In the genomic region with DNA sequence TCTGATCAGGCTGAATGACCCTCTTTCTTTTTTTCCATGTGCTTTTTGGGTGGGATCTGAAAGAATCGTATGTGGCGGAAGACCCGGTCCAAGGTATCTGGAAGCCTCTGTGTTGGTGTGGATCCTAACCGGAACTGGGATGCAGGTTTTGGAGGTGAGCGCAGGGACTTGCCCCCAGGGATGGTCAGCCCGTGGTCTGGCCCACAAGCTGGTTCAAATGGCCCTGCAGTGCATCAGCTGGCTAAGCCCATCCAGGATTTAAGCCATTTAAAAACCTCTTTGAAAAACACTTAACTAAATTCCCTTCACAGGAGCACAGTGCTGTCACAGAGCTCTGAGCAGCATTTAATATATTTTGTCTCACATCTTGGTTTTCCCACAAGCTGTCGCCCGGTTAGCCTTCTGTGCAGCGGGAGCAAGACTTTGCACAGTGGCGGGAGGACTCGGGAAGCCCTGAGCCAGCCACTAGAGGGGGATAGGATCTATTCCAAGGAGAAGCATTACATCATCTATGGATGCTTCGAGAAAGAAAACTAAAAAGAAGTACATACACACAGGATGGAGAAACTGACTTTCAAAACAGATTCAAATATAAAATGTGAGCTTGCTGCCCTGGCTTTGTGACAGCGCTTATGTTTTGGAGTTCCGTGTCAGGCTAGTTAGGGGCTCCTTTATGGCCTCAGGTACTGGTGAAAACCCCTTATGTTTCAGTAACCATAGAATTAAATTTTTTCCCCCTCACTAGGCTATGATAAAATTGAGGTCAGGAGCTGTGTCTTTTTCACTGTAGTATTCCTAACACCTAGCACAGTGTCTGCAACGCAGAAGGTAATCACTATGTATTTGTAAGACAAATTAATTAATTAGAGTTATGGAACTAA, we compare ENCODE assay signal across 8 cellular contexts. TPM values are rescaled to one million over a fixed set of nuclear protein-coding genes. Genes with fewer than 3 reads are reported as not detected.
DNase-seq lines count a peak whose midpoint lies in the region; ATAC-seq, FAIRE-seq and TF ChIP-seq lines count a peak whose summit lies in the region.

No MANE protein-coding gene starts in this region.

- POLR2A ChIA-PET in A549 (lab: Yijun Ruan, JAX), result no interaction called here

- TF ChIP-seq EP300 in A549 (IDR thresholded peaks at IDR 0.05), result no peak

- H3K27ac ChIP-seq in A549, result no peak overlapping the region
- H3K27ac ChIP-seq in SK-N-MC, result no peak overlapping the region
- peak overlapping the region in 2 of 4 donors; percentile 63 to 71 for H3K27ac ChIP-seq in pancreas

- H3K36me3 Mint-ChIP-seq in natural killer cell, result no peaks in the 10 kb centered on the region

- H3K27me3 ChIP-seq in H7 (ENCODE audit: control insufficient read depth, insufficient read depth, low read length), result no peaks in the 10 kb centered on the region; the same call in 1 of the 2 replicates
- H3K27me3 ChIP-seq in pancreas, result no peaks in the 10 kb centered on the region

- H3K4me1 ChIP-seq in A549 (no peaks in the 10 kb centered on the region), pancreas (peaks cover 26 to 51% (median 28%) of the 10 kb centered on the region in 3 donors)

- FAIRE-seq in A549 (lab: Jason Lieb, UNC) (no peak), pancreas (lab: Jason Lieb, UNC) (no peak)

- ATAC-seq in A549, result peak; percentile 68 to 77; a peak in 4 of 6 replicates
- peak; percentile 22 to 71 (median 45) for ATAC-seq in pancreas
- ATAC-seq in natural killer cell, result no peak

- intact Hi-C loops in pancreas (cut with DNase I), result loop anchor here in 1 of 3 donors (5.0 kb wide), 1 partner anchor 109 kb away; no protein-coding TSS in a partner anchor
- intact Hi-C loops in posterior vena cava (cut with DNase I), result loop anchor here in 1 of 2 donors (10.0 kb wide), 1 partner anchor 217 kb away; the partner anchor contains the start of gene MEST
- intact Hi-C loops in natural killer cell (cut with micrococcal nuclease), result no loop called here

- no peak overlapping the region for H3K4me3 Mint-ChIP-seq in natural killer cell

- peak; percentile 26 to 48 for DNase-seq in A549 (ENCODE audit: low read depth in 1 of 2, low spot score in 1 of 2)
- peak; percentile 71 for DNase-seq in H7
- DNase-seq in SK-N-MC (ENCODE audit: low read depth, low spot score), result peak; percentile 44
- DNase-seq in fibroblast of villous mesenchyme (ENCODE audit: low read depth), result peak; percentile 90
- peak in 5 of 6 donors; percentile 67 to 83 (median 71) for DNase-seq in pancreas
- DNase-seq in posterior vena cava (ENCODE audit: low spot score), result no peak
- no peak for DNase-seq in natural killer cell
- no peak for DNase-seq in stimulated activated CD4-positive, alpha-beta T cell treated with anti-CD3 and anti-CD28 coated beads, Interleukin-12 subunit alpha, Interleukin-12 subunit beta, amount 100 ng/mL, for 4 hours

- TF ChIP-seq POLR2A in A549 (IDR thresholded peaks at IDR 0.05; ENCODE audit: low read length), result no peak

- 78% methylated on average over 15 of the region's 15 CpGs for WGBS in A549 (ENCODE audit: missing lambda C conversion rate)
- WGBS in pancreas, 2 donors, result 39 to 44% methylated on average over 15 of the region's 15 CpGs

- H3K4me2 ChIP-seq in A549, result no peak overlapping the region

- no peaks in the 10 kb centered on the region for H3K4me1 Mint-ChIP-seq in natural killer cell

- TF ChIP-seq CTCF in A549 (IDR thresholded peaks at IDR 0.05) (peak; percentile 39), fibroblast of villous mesenchyme (IDR thresholded peaks at IDR 0.05; ENCODE audit: insufficient read depth, low read depth, low read length) (peak; percentile 76), pancreas (IDR thresholded peaks at IDR 0.05) (peak in 2 of 4 donors; percentile 10 to 37), natural killer cell (IDR thresholded peaks at IDR 0.05) (no peak)

- H3K9me3 Mint-ChIP-seq in natural killer cell, result no peaks in the 10 kb centered on the region

- CTCF ChIA-PET in A549 (lab: Yijun Ruan, JAX), result interaction anchor here (0.7 to 1.5 kb wide), 7 partner anchors 11 to 67 kb away, joined by 3 to 4 read pairs (median 3); partner anchors contain the start of gene CPA4

- peaks cover 32 to 34% of the 10 kb centered on the region in 2 donors for H3K27me3 Mint-ChIP-seq in natural killer cell (ENCODE audit: low read depth in 2 of 2)

- peak; percentile 38 to 41 for TF ChIP-seq RAD21 in A549 (conservative IDR thresholded peaks at IDR 0.05 in 1 of 2, IDR thresholded peaks at IDR 0.05 in 1 of 2)

- no peak overlapping the region for H3K27ac Mint-ChIP-seq in natural killer cell

- H3K9me3 ChIP-seq in A549 (no peaks in the 10 kb centered on the region), SK-N-MC (ENCODE audit: low read depth, low read length) (no peaks in the 10 kb centered on the region), pancreas (no peaks in the 10 kb centered on the region)

- H3K36me3 ChIP-seq in H7 (replicated peaks; ENCODE audit: control insufficient read depth, insufficient read depth, low read length), result no peaks in the 10 kb centered on the region
- H3K36me3 ChIP-seq in SK-N-MC (ENCODE audit: insufficient read depth, low read length), result no peaks in the 10 kb centered on the region
- H3K36me3 ChIP-seq in pancreas, result peaks cover 0 to 35% (median 10%) of the 10 kb centered on the region in 3 donors

- no peak overlapping the region for H3K4me3 ChIP-seq in A549
- H3K4me3 ChIP-seq in H7 (ENCODE audit: insufficient read depth, low read depth, low read length), result no peak overlapping the region
- no peak overlapping the region for H3K4me3 ChIP-seq in SK-N-MC
- H3K4me3 ChIP-seq in fibroblast of villous mesenchyme (ENCODE audit: low read depth, low read length), result no peak overlapping the region
- no peak overlapping the region for H3K4me3 ChIP-seq in pancreas

- no peak overlapping the region for H3K9ac ChIP-seq in SK-N-MC (ENCODE audit: insufficient read length)

TF ChIP-seq in A549, 52 proteins besides CTCF, POLR2A, EP300 and RAD21:
- TF ChIP-seq CHD2 (IDR thresholded peaks at IDR 0.05; ENCODE audit: low read length, partially characterized antibody) (no peak), JUNB (IDR thresholded peaks at IDR 0.05) (no peak), BCL3 (IDR thresholded peaks at IDR 0.05) (no peak), SREBF2 (IDR thresholded peaks at IDR 0.05) (no peak), KDM1A (IDR thresholded peaks at IDR 0.05; ENCODE audit: low read depth) (no peak), SMC3 (IDR thresholded peaks at IDR 0.05) (peak; percentile 43; the same call in 1 of the 3 replicates), HOXB5 (CRISPR knock-in tag; IDR thresholded peaks at IDR 0.05) (no peak), EHMT2 (IDR thresholded peaks at IDR 0.05; ENCODE audit: low read depth) (no peak), RCOR1 (IDR thresholded peaks at IDR 0.05; ENCODE audit: low read depth, low read length) (no peak), ZSCAN20 (CRISPR knock-in tag; IDR thresholded peaks at IDR 0.05) (no peak), EHF (CRISPR knock-in tag; IDR thresholded peaks at IDR 0.05) (no peak), HES2 (IDR thresholded peaks at IDR 0.05) (no peak), ZFP36 (IDR thresholded peaks at IDR 0.05; ENCODE audit: borderline replicate concordance, partially characterized antibody) (no peak), CEBPB (IDR thresholded peaks at IDR 0.05) (0 out of 4 replicates have a peak, but pooled peaks of 1 of the 2 experiments have one; percentile 35)

RNA-seq across cellular contexts. Expression of gene CPA2, which starts 11.3 kb away (rescaled TPM):
- polyA plus RNA-seq in A549 (2011; rRNA removed) (not detected in 2 replicates), A549 (2017; fragmentation: RNase III; extraction: RNeasy Plus Mini Kit Qiagen cat#74134 plus additional on column Dnase treatment) (not detected in 3 replicates), pancreas (1,000 to 10,000 TPM; 4,251 to 4,591 TPM)
- polyA plus RNA-seq in A549 (2012; cell fraction: cytosol; rRNA removed), result not detected in 2 replicates
- 0.04 TPM in 1 of 2 replicates, not detected in the other for polyA plus RNA-seq in A549 (2012; cell fraction: nucleus; rRNA removed)
- not detected in 2 replicates for polyA minus RNA-seq in A549 (2011; rRNA and poly(A)+ RNA removed)
- not detected in 2 replicates for total RNA-seq in H7 (2014; rRNA removed; shearing (Covaris generic))
- total RNA-seq in fibroblast of villous mesenchyme (0.32 TPM in 1 of 2 replicates, not detected in the other), pancreas (over 10,000 TPM in 1 of 6 donors, 1,000 to 10,000 TPM in 5; 5,238 to 12,479 (median 6,515) TPM), posterior vena cava (under 1 TPM in 1 of 2 donors, not detected in 1; 0.67 TPM), natural killer cell (not detected)

RNA-seq across cellular contexts. Expression of gene CPA4, which starts 15.0 kb away (rescaled TPM):
- 0.87 and 1.0 TPM in 2 replicates for polyA plus RNA-seq in A549 (2011; rRNA removed)
- polyA plus RNA-seq in A549 (2012; cell fraction: cytosol; rRNA removed), result 2.1 and 2.4 TPM in 2 replicates
- polyA plus RNA-seq in A549 (2012; cell fraction: nucleus; rRNA removed), result 9.1 and 11.1 TPM in 2 replicates
- polyA plus RNA-seq in A549 (2017; fragmentation: RNase III; extraction: RNeasy Plus Mini Kit Qiagen cat#74134 plus additional on column Dnase treatment), result 7.5 to 15.0 TPM (median 7.7 TPM) in 3 replicates
- 0.79 and 1.0 TPM in 2 replicates for polyA minus RNA-seq in A549 (2011; rRNA and poly(A)+ RNA removed)
- not detected in 2 replicates for total RNA-seq in H7 (2014; rRNA removed; shearing (Covaris generic))
- 22.5 and 90.2 TPM in 2 replicates for total RNA-seq in fibroblast of villous mesenchyme
- total RNA-seq in pancreas, result 10 to 100 TPM in 1 of 6 donors, 1 to 10 TPM in 5; 4.5 to 12.4 (median 5.9) TPM
- 1 to 10 TPM; 6.9 to 8.4 TPM for polyA plus RNA-seq in pancreas
- under 1 TPM; 0.37 to 0.62 TPM for total RNA-seq in posterior vena cava
- not detected for total RNA-seq in natural killer cell

Comparison
In these comparisons a context has a peak if more than half of its experiments do, and no peak if none do; other contexts are left out.
1. ATAC-seq: peak in A549 (2 of 2) and pancreas (4 of 4); none in natural killer cell (0 of 3).
2. DNase-seq: peak in A549 (2 of 2), H7 (single experiment), SK-N-MC (single experiment), fibroblast of villous mesenchyme (single experiment) and pancreas (5 of 6); none in posterior vena cava (single experiment), natural killer cell (single experiment) and stimulated activated CD4-positive, alpha-beta T cell treated with anti-CD3 and anti-CD28 coated beads, Interleukin-12 subunit alpha, Interleukin-12 subunit beta, amount 100 ng/mL, for 4 hours (single experiment).
3. RNA of gene CPA2, which starts 11.3 kb away (total RNA-seq): 5,238 to 12,479 TPM in pancreas; 0.67 TPM in posterior vena cava, not detected in H7, 0.32 TPM in fibroblast of villous mesenchyme and not detected in natural killer cell; every median in the first group is over 1,000 times any median in the second.